1 cellular context compared by ENCODE assay signal in the genomic region with DNA sequence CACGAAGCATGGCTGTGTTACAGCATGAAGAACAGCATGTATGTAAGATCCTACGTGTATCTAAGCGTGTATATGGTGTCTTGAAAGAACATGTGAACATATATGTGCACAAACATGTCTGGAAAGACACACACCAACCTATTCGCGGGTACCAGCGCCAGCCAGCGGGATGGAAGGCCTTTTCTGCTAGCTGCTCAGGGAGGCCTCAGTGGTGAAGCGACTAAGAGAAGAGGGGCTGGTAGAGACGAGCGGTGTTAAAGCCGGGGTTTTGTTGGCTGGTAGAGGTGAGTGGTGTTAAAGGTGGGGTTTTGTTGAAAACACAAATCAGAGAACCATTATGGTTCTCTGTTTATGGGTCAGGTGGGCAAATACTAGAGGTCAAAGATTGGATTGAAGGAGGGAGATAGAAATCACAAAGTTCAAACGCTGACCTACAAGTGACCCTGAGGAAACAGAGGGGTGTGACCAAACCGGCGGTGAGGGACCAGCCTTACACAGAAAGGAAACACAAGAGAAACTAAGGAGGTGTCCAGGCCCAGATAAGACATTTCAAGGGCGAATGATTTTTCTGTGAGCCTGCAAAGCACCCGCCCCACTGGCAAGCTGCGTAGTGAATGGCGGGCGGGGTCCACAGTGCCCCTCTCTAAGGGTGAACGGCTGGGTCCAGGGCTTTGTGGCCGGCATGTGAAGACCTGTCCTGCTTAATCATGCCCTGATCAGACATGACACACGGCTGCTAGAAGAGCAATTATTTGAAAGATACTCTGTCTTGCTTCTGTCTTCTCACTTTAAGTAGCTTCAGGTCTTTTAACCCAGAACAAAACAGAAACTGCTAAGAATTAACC.
TF ChIP-seq lines count a peak whose summit lies in the region.

No MANE protein-coding gene starts in this region.

TF ChIP-seq in SK-N-SH treated with all-trans-retinoic acid at 6 μM for 48 hours, 23 proteins besides CTCF, POLR2A, EP300 and RAD21 (continued from another document):
- TF ChIP-seq, protein P1, sequence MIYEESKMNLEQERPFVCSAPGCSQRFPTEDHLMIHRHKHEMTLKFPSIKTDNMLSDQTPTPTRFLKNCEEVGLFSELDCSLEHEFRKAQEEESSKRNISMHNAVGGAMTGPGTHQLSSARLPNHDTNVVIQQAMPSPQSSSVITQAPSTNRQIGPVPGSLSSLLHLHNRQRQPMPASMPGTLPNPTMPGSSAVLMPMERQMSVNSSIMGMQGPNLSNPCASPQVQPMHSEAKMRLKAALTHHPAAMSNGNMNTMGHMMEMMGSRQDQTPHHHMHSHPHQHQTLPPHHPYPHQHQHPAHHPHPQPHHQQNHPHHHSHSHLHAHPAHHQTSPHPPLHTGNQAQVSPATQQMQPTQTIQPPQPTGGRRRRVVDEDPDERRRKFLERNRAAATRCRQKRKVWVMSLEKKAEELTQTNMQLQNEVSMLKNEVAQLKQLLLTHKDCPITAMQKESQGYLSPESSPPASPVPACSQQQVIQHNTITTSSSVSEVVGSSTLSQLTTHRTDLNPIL (CRISPR knock-in tag; IDR thresholded peaks at IDR 0.05; ENCODE audit: low read depth) = no peak
- TF ChIP-seq, protein P2, sequence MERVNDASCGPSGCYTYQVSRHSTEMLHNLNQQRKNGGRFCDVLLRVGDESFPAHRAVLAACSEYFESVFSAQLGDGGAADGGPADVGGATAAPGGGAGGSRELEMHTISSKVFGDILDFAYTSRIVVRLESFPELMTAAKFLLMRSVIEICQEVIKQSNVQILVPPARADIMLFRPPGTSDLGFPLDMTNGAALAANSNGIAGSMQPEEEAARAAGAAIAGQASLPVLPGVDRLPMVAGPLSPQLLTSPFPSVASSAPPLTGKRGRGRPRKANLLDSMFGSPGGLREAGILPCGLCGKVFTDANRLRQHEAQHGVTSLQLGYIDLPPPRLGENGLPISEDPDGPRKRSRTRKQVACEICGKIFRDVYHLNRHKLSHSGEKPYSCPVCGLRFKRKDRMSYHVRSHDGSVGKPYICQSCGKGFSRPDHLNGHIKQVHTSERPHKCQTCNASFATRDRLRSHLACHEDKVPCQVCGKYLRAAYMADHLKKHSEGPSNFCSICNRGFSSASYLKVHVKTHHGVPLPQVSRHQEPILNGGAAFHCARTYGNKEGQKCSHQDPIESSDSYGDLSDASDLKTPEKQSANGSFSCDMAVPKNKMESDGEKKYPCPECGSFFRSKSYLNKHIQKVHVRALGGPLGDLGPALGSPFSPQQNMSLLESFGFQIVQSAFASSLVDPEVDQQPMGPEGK (CRISPR knock-in tag; IDR thresholded peaks at IDR 0.05; ENCODE audit: borderline replicate concordance) = no peak
- TF ChIP-seq TCF4 (CRISPR knock-in tag; IDR thresholded peaks at IDR 0.05; ENCODE audit: borderline replicate concordance) = no peak
